In genomic region chr13:40477623-40478608, GRCh38 we compare ENCODE assay signal across 12 cellular contexts.
DNase-seq lines count a peak whose midpoint lies in the region; ATAC-seq and TF ChIP-seq lines count a peak whose summit lies in the region.
"Had no signal": no experiment of that assay in that cellular context is flagged by ENCODE, and none has a peak within 500 bp of the region (broad histone marks: within the 10 kb centered on the region; RNA-seq: fewer than 3 reads in every experiment).

No MANE protein-coding gene starts in this region.

- H3K36me3 ChIP-seq in OCI-LY1 (ENCODE audit: insufficient read depth, low read length) (peaks cover 11% of the 10 kb centered on the region; the same call in 1 of the 2 replicates), endodermal cell (ENCODE audit: control insufficient read depth, insufficient read depth, low read length) (no peaks in the 10 kb centered on the region)

- no peaks in the 10 kb centered on the region; the same call in 1 of the 2 replicates for H3K79me2 ChIP-seq in OCI-LY1 (ENCODE audit: insufficient read depth, low read length)

- no peak overlapping the region for H3K4me3 Mint-ChIP-seq in endodermal cell
- no peak overlapping the region for H3K4me3 Mint-ChIP-seq in memory B cell
- H3K4me3 Mint-ChIP-seq in stimulated activated naive B cell treated with anti-CD40 and anti-IgM and Interleukin-4, amounts not matched to agents 10 μg/mL and 1 μg/mL and 100 μg/mL, for 72 hours: no peak overlapping the region

- no peak for ATAC-seq in memory B cell (ENCODE audit: low read depth)
- no peak for ATAC-seq in stimulated activated naive B cell treated with anti-CD40 and anti-IgM and Interleukin-4, amounts not matched to agents 10 μg/mL and 1 μg/mL and 100 μg/mL, for 72 hours (replicated peaks)
- ATAC-seq in GM21447 (IDR thresholded peaks at IDR 0.05; ENCODE audit: unreplicated experiment): no peak

- H3K9ac ChIP-seq in OCI-LY1 (ENCODE audit: low read length) (peak overlapping the region; percentile 89), endodermal cell (ENCODE audit: extremely low read depth, low read length, poor library complexity, severe bottlenecking) (no peak overlapping the region)

- H3K4me2 ChIP-seq in OCI-LY1 (ENCODE audit: low read length): peak overlapping the region; percentile 81

- H3K4me3 ChIP-seq in OCI-LY1 (ENCODE audit: low read depth, low read length, poor library complexity, severe bottlenecking): peak overlapping the region; percentile 65
- no peak overlapping the region for H3K4me3 ChIP-seq in endodermal cell (ENCODE audit: low read length)

- H4K20me1 ChIP-seq in OCI-LY1 (ENCODE audit: insufficient read depth, low read length): no peaks in the 10 kb centered on the region

- TF ChIP-seq CTCF in OCI-LY1 (IDR thresholded peaks at IDR 0.05; ENCODE audit: low read length) (no peak), endodermal cell (conservative IDR thresholded peaks at IDR 0.05) (no peak)

- H3K36me3 Mint-ChIP-seq in endodermal cell (ENCODE audit: low read depth): no peaks in the 10 kb centered on the region
- H3K36me3 Mint-ChIP-seq in memory B cell: peaks cover 4% of the 10 kb centered on the region
- peaks cover 0 to 5% of the 10 kb centered on the region in 2 donors for H3K36me3 Mint-ChIP-seq in stimulated activated naive B cell treated with anti-CD40 and anti-IgM and Interleukin-4, amounts not matched to agents 10 μg/mL and 1 μg/mL and 100 μg/mL, for 72 hours

- no peak overlapping the region; the same call in 1 of the 2 replicates for H2AFZ ChIP-seq in OCI-LY1 (ENCODE audit: low read length)

- H3K27me3 ChIP-seq in OCI-LY1 (ENCODE audit: insufficient read depth, low read length) (no peaks in the 10 kb centered on the region), endodermal cell (ENCODE audit: control insufficient read depth, insufficient read depth, low read length, poor library complexity, severe bottlenecking) (no peaks in the 10 kb centered on the region)

- H3K9me2 ChIP-seq in OCI-LY1 (ENCODE audit: low read depth, low read length): no peaks in the 10 kb centered on the region

- H3K9me3 Mint-ChIP-seq in endodermal cell (no peaks in the 10 kb centered on the region), memory B cell (peaks cover 2% of the 10 kb centered on the region)
- H3K9me3 Mint-ChIP-seq in stimulated activated naive B cell treated with anti-CD40 and anti-IgM and Interleukin-4, amounts not matched to agents 10 μg/mL and 1 μg/mL and 100 μg/mL, for 72 hours: peaks cover 0 to 4% of the 10 kb centered on the region in 2 donors

- no peaks in the 10 kb centered on the region for H3F3A ChIP-seq in OCI-LY1 (ENCODE audit: insufficient read depth, low read length)

- H3K27ac Mint-ChIP-seq in endodermal cell (peak overlapping the region; percentile 17), memory B cell (peak overlapping the region; percentile 24)
- peak overlapping the region; percentile 52 for H3K27ac Mint-ChIP-seq in stimulated activated naive B cell treated with anti-CD40 and anti-IgM and Interleukin-4, amounts not matched to agents 10 μg/mL and 1 μg/mL and 100 μg/mL, for 72 hours

- H3K4me1 Mint-ChIP-seq in endodermal cell: peaks cover 75% of the 10 kb centered on the region
- H3K4me1 Mint-ChIP-seq in memory B cell: peaks cover 17% of the 10 kb centered on the region
- peaks cover 25 to 40% of the 10 kb centered on the region in 2 donors for H3K4me1 Mint-ChIP-seq in stimulated activated naive B cell treated with anti-CD40 and anti-IgM and Interleukin-4, amounts not matched to agents 10 μg/mL and 1 μg/mL and 100 μg/mL, for 72 hours

- H3K4me1 ChIP-seq in OCI-LY1 (ENCODE audit: insufficient read depth, low read length, severe bottlenecking) (peaks cover 71% of the 10 kb centered on the region), endodermal cell (ENCODE audit: control insufficient read depth, insufficient read depth, low read length) (peaks cover 21% of the 10 kb centered on the region)

- no peak for DNase-seq in endodermal cell
- DNase-seq in memory B cell (ENCODE audit: low spot score in 2 of 2): no peak
- no peak for DNase-seq in stimulated activated naive B cell treated with anti-CD40 and anti-IgM and Interleukin-4, amounts not matched to agents 10 μg/mL and 1 μg/mL and 100 μg/mL, for 72 hours
- no peak for DNase-seq in 8988T
- no peak for DNase-seq in kidney glomerular epithelial cell (lab: John Stamatoyannopoulos, UW)
- DNase-seq in superior temporal gyrus (ENCODE audit: extremely low spot score): no peak
- DNase-seq: DND-41; NCI-H2081 treated with DMSO at 0.1 percent for 48 hours; SHP77 treated with DMSO at 0.1 percent for 48 hours; stimulated activated CD4-positive, alpha-beta T cell treated with anti-CD3 and anti-CD28 coated beads, Interleukin-1b, Interleukin-23, amount 100 ng/mL, for 48 hours had no signal

- H3K27ac ChIP-seq in OCI-LY1 (ENCODE audit: low read depth, low read length, poor library complexity, severe bottlenecking) (peak overlapping the region; percentile 99), endodermal cell (ENCODE audit: low read depth, low read length) (peak overlapping the region; percentile 61)

- 76 to 90% methylated on average over 15 to 17 of the region's 17 CpGs for WGBS in endodermal cell (ENCODE audit: insufficient coverage in 1 of 2, insufficient read length in 1 of 2), 2 experiments

- H3K9me3 ChIP-seq in OCI-LY1 (ENCODE audit: low read length): no peaks in the 10 kb centered on the region
- H3K9me3 ChIP-seq in endodermal cell (ENCODE audit: control insufficient read depth, low read length): no peaks in the 10 kb centered on the region

- H3K27me3 Mint-ChIP-seq in endodermal cell (ENCODE audit: insufficient read depth): no peaks in the 10 kb centered on the region
- peaks cover 7% of the 10 kb centered on the region for H3K27me3 Mint-ChIP-seq in memory B cell
- no peaks in the 10 kb centered on the region for H3K27me3 Mint-ChIP-seq in stimulated activated naive B cell treated with anti-CD40 and anti-IgM and Interleukin-4, amounts not matched to agents 10 μg/mL and 1 μg/mL and 100 μg/mL, for 72 hours
